Comparison of ENCODE assay signal across 1 cellular context in the genomic region with DNA sequence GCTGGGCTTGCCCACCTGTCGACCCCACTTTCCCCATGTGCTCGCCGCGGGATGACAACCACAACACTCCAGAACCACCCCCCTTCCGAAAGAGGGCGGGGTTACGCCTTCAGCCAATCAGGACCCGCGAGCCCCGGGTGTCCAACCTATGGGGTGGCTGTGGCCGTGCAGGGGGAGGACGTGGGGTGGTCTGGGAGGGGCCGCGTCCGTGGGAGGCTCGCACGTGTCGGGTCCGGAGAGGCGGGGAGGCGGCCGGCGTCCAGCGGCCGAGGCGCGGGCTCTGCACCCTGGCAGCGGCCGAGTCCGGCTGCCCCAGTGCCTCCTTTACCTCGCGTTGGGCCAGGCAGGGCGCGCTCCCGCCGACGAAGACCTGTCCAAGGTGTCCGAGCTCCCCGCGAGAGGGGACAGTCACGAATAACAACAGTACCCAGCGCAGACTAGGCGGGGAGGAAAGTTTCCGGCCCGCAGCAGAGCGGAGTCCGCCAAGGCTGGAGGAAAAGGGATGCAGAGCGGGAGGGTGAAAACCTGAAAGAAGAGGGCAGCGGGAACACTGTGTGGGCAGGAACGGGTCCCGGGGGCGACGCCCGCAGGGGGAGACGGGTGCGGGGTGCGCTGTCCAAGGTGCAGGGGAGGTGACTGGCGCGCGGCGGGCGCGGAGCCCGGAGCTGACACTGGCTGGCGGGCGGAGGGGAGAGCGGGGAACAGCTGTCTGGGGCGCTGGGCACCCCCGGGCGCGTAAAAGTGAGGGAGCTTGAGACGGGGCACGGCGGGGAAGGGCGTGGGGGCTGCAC.
A peak's percentile ranks its signal among the peaks of the same experiment; 100 is the strongest.
TF ChIP-seq lines count a peak whose summit lies in the region.

No MANE protein-coding gene starts in this region.

TF ChIP-seq in GM12878, 131 proteins besides CTCF, POLR2A, EP300 and RAD21:
- TF ChIP-seq FOXM1 (IDR thresholded peaks at IDR 0.05; ENCODE audit: low read depth, low read length) = no peak
- TF ChIP-seq, protein P1, sequence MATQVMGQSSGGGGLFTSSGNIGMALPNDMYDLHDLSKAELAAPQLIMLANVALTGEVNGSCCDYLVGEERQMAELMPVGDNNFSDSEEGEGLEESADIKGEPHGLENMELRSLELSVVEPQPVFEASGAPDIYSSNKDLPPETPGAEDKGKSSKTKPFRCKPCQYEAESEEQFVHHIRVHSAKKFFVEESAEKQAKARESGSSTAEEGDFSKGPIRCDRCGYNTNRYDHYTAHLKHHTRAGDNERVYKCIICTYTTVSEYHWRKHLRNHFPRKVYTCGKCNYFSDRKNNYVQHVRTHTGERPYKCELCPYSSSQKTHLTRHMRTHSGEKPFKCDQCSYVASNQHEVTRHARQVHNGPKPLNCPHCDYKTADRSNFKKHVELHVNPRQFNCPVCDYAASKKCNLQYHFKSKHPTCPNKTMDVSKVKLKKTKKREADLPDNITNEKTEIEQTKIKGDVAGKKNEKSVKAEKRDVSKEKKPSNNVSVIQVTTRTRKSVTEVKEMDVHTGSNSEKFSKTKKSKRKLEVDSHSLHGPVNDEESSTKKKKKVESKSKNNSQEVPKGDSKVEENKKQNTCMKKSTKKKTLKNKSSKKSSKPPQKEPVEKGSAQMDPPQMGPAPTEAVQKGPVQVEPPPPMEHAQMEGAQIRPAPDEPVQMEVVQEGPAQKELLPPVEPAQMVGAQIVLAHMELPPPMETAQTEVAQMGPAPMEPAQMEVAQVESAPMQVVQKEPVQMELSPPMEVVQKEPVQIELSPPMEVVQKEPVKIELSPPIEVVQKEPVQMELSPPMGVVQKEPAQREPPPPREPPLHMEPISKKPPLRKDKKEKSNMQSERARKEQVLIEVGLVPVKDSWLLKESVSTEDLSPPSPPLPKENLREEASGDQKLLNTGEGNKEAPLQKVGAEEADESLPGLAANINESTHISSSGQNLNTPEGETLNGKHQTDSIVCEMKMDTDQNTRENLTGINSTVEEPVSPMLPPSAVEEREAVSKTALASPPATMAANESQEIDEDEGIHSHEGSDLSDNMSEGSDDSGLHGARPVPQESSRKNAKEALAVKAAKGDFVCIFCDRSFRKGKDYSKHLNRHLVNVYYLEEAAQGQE (IDR thresholded peaks at IDR 0.05; ENCODE audit: low read depth, low read length) = peak; percentile 70
- no peak for TF ChIP-seq CREB1 (IDR thresholded peaks at IDR 0.05; ENCODE audit: low read depth)
- TF ChIP-seq SREBF2 (IDR thresholded peaks at IDR 0.05; ENCODE audit: low read length) = no peak
- TF ChIP-seq, protein P2, sequence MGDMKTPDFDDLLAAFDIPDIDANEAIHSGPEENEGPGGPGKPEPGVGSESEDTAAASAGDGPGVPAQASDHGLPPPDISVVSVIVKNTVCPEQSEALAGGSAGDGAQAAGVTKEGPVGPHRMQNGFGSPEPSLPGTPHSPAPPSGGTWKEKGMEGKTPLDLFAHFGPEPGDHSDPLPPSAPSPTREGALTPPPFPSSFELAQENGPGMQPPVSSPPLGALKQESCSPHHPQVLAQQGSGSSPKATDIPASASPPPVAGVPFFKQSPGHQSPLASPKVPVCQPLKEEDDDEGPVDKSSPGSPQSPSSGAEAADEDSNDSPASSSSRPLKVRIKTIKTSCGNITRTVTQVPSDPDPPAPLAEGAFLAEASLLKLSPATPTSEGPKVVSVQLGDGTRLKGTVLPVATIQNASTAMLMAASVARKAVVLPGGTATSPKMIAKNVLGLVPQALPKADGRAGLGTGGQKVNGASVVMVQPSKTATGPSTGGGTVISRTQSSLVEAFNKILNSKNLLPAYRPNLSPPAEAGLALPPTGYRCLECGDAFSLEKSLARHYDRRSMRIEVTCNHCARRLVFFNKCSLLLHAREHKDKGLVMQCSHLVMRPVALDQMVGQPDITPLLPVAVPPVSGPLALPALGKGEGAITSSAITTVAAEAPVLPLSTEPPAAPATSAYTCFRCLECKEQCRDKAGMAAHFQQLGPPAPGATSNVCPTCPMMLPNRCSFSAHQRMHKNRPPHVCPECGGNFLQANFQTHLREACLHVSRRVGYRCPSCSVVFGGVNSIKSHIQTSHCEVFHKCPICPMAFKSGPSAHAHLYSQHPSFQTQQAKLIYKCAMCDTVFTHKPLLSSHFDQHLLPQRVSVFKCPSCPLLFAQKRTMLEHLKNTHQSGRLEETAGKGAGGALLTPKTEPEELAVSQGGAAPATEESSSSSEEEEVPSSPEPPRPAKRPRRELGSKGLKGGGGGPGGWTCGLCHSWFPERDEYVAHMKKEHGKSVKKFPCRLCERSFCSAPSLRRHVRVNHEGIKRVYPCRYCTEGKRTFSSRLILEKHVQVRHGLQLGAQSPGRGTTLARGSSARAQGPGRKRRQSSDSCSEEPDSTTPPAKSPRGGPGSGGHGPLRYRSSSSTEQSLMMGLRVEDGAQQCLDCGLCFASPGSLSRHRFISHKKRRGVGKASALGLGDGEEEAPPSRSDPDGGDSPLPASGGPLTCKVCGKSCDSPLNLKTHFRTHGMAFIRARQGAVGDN (IDR thresholded peaks at IDR 0.05) = no peak
- TF ChIP-seq, protein P3, sequence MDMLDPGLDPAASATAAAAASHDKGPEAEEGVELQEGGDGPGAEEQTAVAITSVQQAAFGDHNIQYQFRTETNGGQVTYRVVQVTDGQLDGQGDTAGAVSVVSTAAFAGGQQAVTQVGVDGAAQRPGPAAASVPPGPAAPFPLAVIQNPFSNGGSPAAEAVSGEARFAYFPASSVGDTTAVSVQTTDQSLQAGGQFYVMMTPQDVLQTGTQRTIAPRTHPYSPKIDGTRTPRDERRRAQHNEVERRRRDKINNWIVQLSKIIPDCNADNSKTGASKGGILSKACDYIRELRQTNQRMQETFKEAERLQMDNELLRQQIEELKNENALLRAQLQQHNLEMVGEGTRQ (IDR thresholded peaks at IDR 0.05; ENCODE audit: borderline replicate concordance, low read depth, low read length) = no peak
- TF ChIP-seq YY1 (IDR thresholded peaks at IDR 0.05; ENCODE audit: low read depth, low read length) = no peak
